9 cellular contexts compared by ENCODE assay signal in genomic region chr17:20532544-20533095, GRCh38. TPM values are rescaled to one million over a fixed set of nuclear protein-coding genes. Genes with fewer than 3 reads are reported as not detected.
DNase-seq lines count a peak whose midpoint lies in the region; ATAC-seq, FAIRE-seq and TF ChIP-seq lines count a peak whose summit lies in the region.
"Not testable (repeated sequence)": the region's sequence is repeated elsewhere in the genome, so short reads cannot be mapped to it uniquely, and the experiment has no call there.
"Had no signal": no experiment of that assay in that cellular context is flagged by ENCODE, and none has a peak within 500 bp of the region (broad histone marks: within the 10 kb centered on the region; RNA-seq: fewer than 3 reads in every experiment).

No MANE protein-coding gene starts in this region.

- 0% methylated on average over 2 of the region's 31 CpGs for WGBS in A549 (ENCODE audit: missing lambda C conversion rate)

- POLR2A ChIA-PET in A549 (lab: Yijun Ruan, JAX); activated B cell treated with CpG ODN at 0.5 μM for 24 hours (lab: Charles Lee): not testable (repeated sequence)

- not testable (repeated sequence) for TF ChIP-seq CTCF in A549 (IDR thresholded peaks at IDR 0.05); activated B cell treated with CpG ODN at 0.5 μM for 24 hours (IDR thresholded peaks at IDR 0.05); brain (conservative IDR thresholded peaks at IDR 0.05); lower lobe of right lung (IDR thresholded peaks at IDR 0.05)

- FAIRE-seq in A549 (lab: Jason Lieb, UNC) = not testable (repeated sequence)

- peaks cover 12% of the 10 kb centered on the region; the same call in 1 of the 3 replicates for H3K4me1 ChIP-seq in A549
- not testable (repeated sequence) for H3K4me1 ChIP-seq in lower lobe of right lung

- not testable (repeated sequence) for TF ChIP-seq EP300 in A549 (IDR thresholded peaks at IDR 0.05)

- H3K9me3 ChIP-seq in A549, lower lobe of right lung: not testable (repeated sequence)

- H3K4me2 ChIP-seq in A549 = 0 out of 3 replicates have a peak overlapping the region, but pooled peaks have one; percentile 34

- not testable (repeated sequence) for H3K27me3 ChIP-seq in lower lobe of right lung (ENCODE audit: low read depth)

- H3K27me3 Mint-ChIP-seq in activated B cell treated with CpG ODN at 0.5 μM for 24 hours, brain: not testable (repeated sequence)

- H3K27ac Mint-ChIP-seq in activated B cell treated with CpG ODN at 0.5 μM for 24 hours = peak overlapping the region; percentile 18
- H3K27ac Mint-ChIP-seq in brain = peak overlapping the region; percentile 75 to 99 (median 94)

- TF ChIP-seq POLR2A in A549 (IDR thresholded peaks at IDR 0.05; ENCODE audit: low read length) = not testable (repeated sequence)

- H3K4me3 ChIP-seq in A549 = peak overlapping the region; percentile 48
- peak overlapping the region; percentile 11 for H3K4me3 ChIP-seq in lower lobe of right lung

- DNase-seq in A549 (ENCODE audit: low read depth in 1 of 2, low spot score in 1 of 2) (peak in 1 of 2 experiments; percentile 46), G401 (ENCODE audit: low spot score) (peak; percentile 40), M059J (ENCODE audit: low read depth) (peak; percentile 4), foreskin melanocyte (peak; percentile 38), putamen (ENCODE audit: low spot score) (peak; percentile 22)
- not testable (repeated sequence) for DNase-seq in activated B cell treated with CpG ODN at 0.5 μM for 24 hours, lower lobe of right lung

- not testable (repeated sequence) for H3K36me3 ChIP-seq in lower lobe of right lung

- in situ Hi-C loops in G401 (cut with HindIII; ENCODE audit: low sequenced_read_pairs) = not testable (repeated sequence)

- not testable (repeated sequence) for H3K36me3 Mint-ChIP-seq in activated B cell treated with CpG ODN at 0.5 μM for 24 hours (ENCODE audit: low read depth); brain

- H3K4me3 Mint-ChIP-seq in activated B cell treated with CpG ODN at 0.5 μM for 24 hours = peak overlapping the region; percentile 66
- H3K4me3 Mint-ChIP-seq in brain = peak overlapping the region; percentile 79 to 96 (median 94)

- H3K9me3 Mint-ChIP-seq in activated B cell treated with CpG ODN at 0.5 μM for 24 hours, brain: not testable (repeated sequence)

- ATAC-seq in A549 (peak; percentile 47 to 65), activated B cell treated with CpG ODN at 0.5 μM for 24 hours (ENCODE audit: low read depth) (peak; percentile 6), lower lobe of right lung (peak; percentile 15 to 36)

- H3K4me1 Mint-ChIP-seq in activated B cell treated with CpG ODN at 0.5 μM for 24 hours (peaks cover 12% of the 10 kb centered on the region), brain (peaks cover 20% of the 10 kb centered on the region)

- intact Hi-C loops in activated B cell treated with CpG ODN at 0.5 μM for 24 hours (cut with micrococcal nuclease); lower lobe of right lung (cut with DNase I): not testable (repeated sequence)

- CTCF ChIA-PET in A549 (lab: Yijun Ruan, JAX); activated B cell treated with CpG ODN at 0.5 μM for 24 hours (lab: Charles Lee): not testable (repeated sequence)

- peak overlapping the region; percentile 79 to 92 for H3K27ac ChIP-seq in A549
- H3K27ac ChIP-seq in lower lobe of right lung = not testable (repeated sequence)

- not testable (repeated sequence) for TF ChIP-seq RAD21 in A549 (conservative IDR thresholded peaks at IDR 0.05 in 1 of 2, IDR thresholded peaks at IDR 0.05 in 1 of 2)

RNA-seq across cellular contexts. Expression of gene CDRT15L2, which starts 46.9 kb away (rescaled TPM):
- polyA plus RNA-seq in A549 (2011; rRNA removed) (not detected in 2 replicates), A549 (2017; fragmentation: RNase III; extraction: RNeasy Plus Mini Kit Qiagen cat#74134 plus additional on column Dnase treatment) (not detected in 3 replicates), brain (ENCODE audit: insufficient read depth, low read depth, low replicate concordance) (not detected)
- not detected in 2 replicates for polyA plus RNA-seq in A549 (2012; cell fraction: cytosol; rRNA removed)
- not detected in 2 replicates for polyA plus RNA-seq in A549 (2012; cell fraction: nucleus; rRNA removed)
- not detected in 2 replicates for polyA minus RNA-seq in A549 (2011; rRNA and poly(A)+ RNA removed)
- not detected in 2 replicates for total RNA-seq in G401 (2014; rRNA removed; shearing (Covaris generic))
- total RNA-seq in M059J (2014; rRNA removed; shearing (Covaris generic)) = not detected in 2 replicates
- total RNA-seq in activated B cell treated with CpG ODN at 0.5 μM for 24 hours (not detected in 2 replicates), lower lobe of right lung (not detected)
- total RNA-seq: subcutaneous adipose tissue had no signal

Comparison
In these comparisons a context has a peak if more than half of its experiments do, and no peak if none do; other contexts are left out.
1. ATAC-seq: peak in every context shown above with its lines; median percentile 56 in A549; 26 in lower lobe of right lung; 6 in activated B cell treated with CpG ODN at 0.5 μM for 24 hours.